Comparison of ENCODE assay signal across 20 cellular contexts in genomic region chr13:36288794-36289391, GRCh38. TPM values are rescaled to one million over a fixed set of nuclear protein-coding genes. Genes with fewer than 3 reads are reported as not detected.
"Had no signal": no experiment of that assay in that cellular context is flagged by ENCODE, and none has a peak within 500 bp of the region (broad histone marks: within the 10 kb centered on the region; RNA-seq: fewer than 3 reads in every experiment).

No MANE protein-coding gene starts in this region.

- H3K36me3 ChIP-seq: esophagus muscularis mucosa, heart left ventricle, left ventricle myocardium inferior, sigmoid colon, transverse colon had no signal

- H3K4me1 Mint-ChIP-seq: memory B cell had no signal

- H3K27ac Mint-ChIP-seq: activated CD8-positive, alpha-beta T cell treated with anti-CD3 and anti-CD28 coated beads, Interleukin-2, amount 10 ng/mL, durations not matched to agents 7 days and 5 days; memory B cell; natural killer cell treated with Interleukin-12 subunit alpha and Interleukin-12 subunit beta and Interleukin-15 and Interleukin-18, amount 100 ng/mL, for 72 hours had no signal

- H3K9me3 ChIP-seq: esophagus muscularis mucosa, sigmoid colon, transverse colon had no signal

- FAIRE-seq: endometrium, keratinocyte had no signal

- H3K4me3 ChIP-seq: dorsolateral prefrontal cortex, esophagus muscularis mucosa, heart left ventricle, left ventricle myocardium inferior, sigmoid colon, transverse colon had no signal

- H3K4me3 Mint-ChIP-seq: activated CD8-positive, alpha-beta T cell treated with anti-CD3 and anti-CD28 coated beads, Interleukin-2, amount 10 ng/mL, durations not matched to agents 7 days and 5 days; memory B cell; natural killer cell treated with Interleukin-12 subunit alpha and Interleukin-12 subunit beta and Interleukin-15 and Interleukin-18, amount 100 ng/mL, for 72 hours had no signal

- H3K27ac ChIP-seq: dorsolateral prefrontal cortex, esophagus muscularis mucosa, heart left ventricle, left ventricle myocardium inferior, transverse colon, WERI-Rb-1 had no signal

- H3K27me3 ChIP-seq: dorsolateral prefrontal cortex, esophagus muscularis mucosa, heart left ventricle, sigmoid colon, transverse colon had no signal

- H3K9me3 Mint-ChIP-seq: memory B cell; natural killer cell treated with Interleukin-12 subunit alpha and Interleukin-12 subunit beta and Interleukin-15 and Interleukin-18, amount 100 ng/mL, for 72 hours had no signal

- H3K4me1 ChIP-seq: heart left ventricle, left ventricle myocardium inferior had no signal

- DNase-seq: activated CD4-positive, alpha-beta T cell treated with anti-CD3 and anti-CD28 coated beads for 4 hours; activated CD8-positive, alpha-beta memory T cell treated with anti-CD3 and anti-CD28 coated beads, Interleukin-2, amount 50 U/mL, for 48 hours; activated CD8-positive, alpha-beta T cell treated with anti-CD3 and anti-CD28 coated beads, Interleukin-2, amount 10 ng/mL, durations not matched to agents 7 days and 5 days; activated naive CD4-positive, alpha-beta T cell; aorta; dorsolateral prefrontal cortex; foreskin fibroblast; heart left ventricle; left ventricle myocardium inferior; sigmoid colon; stimulated activated CD4-positive, alpha-beta T cell treated with anti-CD3 and anti-CD28 coated beads, Interleukin-2, amount 100 ng/mL, for 24 hours; stimulated activated naive CD4-positive, alpha-beta T cell; substantia nigra; transverse colon; WERI-Rb-1 had no signal

- ATAC-seq: activated CD8-positive, alpha-beta T cell treated with anti-CD3 and anti-CD28 coated beads, Interleukin-2, amount 10 ng/mL, durations not matched to agents 7 days and 5 days; heart left ventricle; natural killer cell treated with Interleukin-12 subunit alpha and Interleukin-12 subunit beta and Interleukin-15 and Interleukin-18, amount 100 ng/mL, for 72 hours had no signal

- H3K36me3 Mint-ChIP-seq: memory B cell; natural killer cell treated with Interleukin-12 subunit alpha and Interleukin-12 subunit beta and Interleukin-15 and Interleukin-18, amount 100 ng/mL, for 72 hours had no signal

RNA-seq across cellular contexts. Expression of gene CCDC169, which starts 8.7 kb away (rescaled TPM):
- total RNA-seq: activated CD8-positive, alpha-beta T cell treated with anti-CD3 and anti-CD28 coated beads, Interleukin-2, amount 10 ng/mL, durations not matched to agents 7 days and 5 days; natural killer cell treated with Interleukin-12 subunit alpha and Interleukin-12 subunit beta and Interleukin-15 and Interleukin-18, amount 100 ng/mL, for 72 hours had no signal
